8 cellular contexts compared by ENCODE assay signal in the genomic region with DNA sequence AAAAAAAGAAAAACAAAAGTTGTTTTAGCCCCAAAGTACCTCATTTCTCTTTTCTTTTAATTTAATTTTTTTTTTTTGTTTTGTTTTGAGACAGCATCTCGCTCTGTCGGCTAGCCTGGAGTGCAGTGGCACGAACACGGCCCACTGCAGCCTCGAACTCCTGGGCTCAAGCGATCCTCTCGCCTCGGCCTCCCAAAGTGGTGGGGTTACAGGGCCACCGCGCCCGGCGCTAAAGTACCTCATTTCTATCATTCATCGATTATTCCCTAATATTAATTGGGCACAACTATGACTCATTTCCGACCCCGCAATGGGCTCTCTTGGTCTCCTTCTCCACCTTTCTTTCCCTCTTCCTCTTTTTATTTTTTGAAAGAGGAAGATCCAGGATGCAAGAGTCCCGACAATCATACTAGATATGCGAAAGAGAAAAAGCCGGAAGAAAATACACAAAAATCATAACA. TPM values are rescaled to one million over a fixed set of nuclear protein-coding genes. Genes with fewer than 3 reads are reported as not detected.
DNase-seq lines count a peak whose midpoint lies in the region; ATAC-seq and TF ChIP-seq lines count a peak whose summit lies in the region.

No MANE protein-coding gene starts in this region.

- H3K4me1 Mint-ChIP-seq in T-helper 17 cell = peaks cover 44% of the 10 kb centered on the region

- H3K36me3 ChIP-seq in SK-N-SH (replicated peaks in 1 of 2; ENCODE audit: control insufficient read depth in 1 of 2, insufficient read depth in 2 of 2, low read length in 1 of 2) (no peaks in the 10 kb centered on the region), spleen (peaks cover 0 to 9% (median 5%) of the 10 kb centered on the region in 6 donors)

- no peak for DNase-seq in SK-N-SH
- no peak for DNase-seq in T-helper 17 cell
- DNase-seq in fibroblast of villous mesenchyme (ENCODE audit: low read depth) = no peak
- DNase-seq in spleen = no peak
- no peak for DNase-seq in activated gamma-delta T cell (lab: John Stamatoyannopoulos, UW)
- DNase-seq in NCI-H82 (lab: John Stamatoyannopoulos, UW) = no peak
- DNase-seq in NCI-H146 treated with DMSO at 0.1 percent for 48 hours (lab: John Stamatoyannopoulos, UW; ENCODE audit: unreplicated experiment) = no peak

- no peak for TF ChIP-seq POLR2A in spleen (IDR thresholded peaks at IDR 0.05)

- H3K36me3 Mint-ChIP-seq in T-helper 17 cell (ENCODE audit: low read depth) = peaks cover 2% of the 10 kb centered on the region

- H3K4me3 ChIP-seq in SK-N-SH (ENCODE audit: low read depth in 2 of 2, low read length in 1 of 2) (peak overlapping the region; percentile 54 to 62), fibroblast of villous mesenchyme (ENCODE audit: low read depth, low read length) (peak overlapping the region; percentile 72), spleen (peak overlapping the region; percentile 49 to 81 (median 53))

- H3F3A ChIP-seq in SK-N-SH (replicated peaks; ENCODE audit: insufficient read depth) = peaks cover 7% of the 10 kb centered on the region

- H3K9me2 ChIP-seq in SK-N-SH = no peaks in the 10 kb centered on the region

- peak overlapping the region; percentile 99 for H2AFZ ChIP-seq in SK-N-SH (ENCODE audit: low read depth)

- peak overlapping the region; percentile 96 for H3K4me3 Mint-ChIP-seq in T-helper 17 cell

- TF ChIP-seq CTCF in SK-N-SH (IDR thresholded peaks at IDR 0.05) (no peak), fibroblast of villous mesenchyme (IDR thresholded peaks at IDR 0.05; ENCODE audit: insufficient read depth, low read depth, low read length) (no peak), spleen (IDR thresholded peaks at IDR 0.05 in 8 of 11, conservative IDR thresholded peaks at IDR 0.05 in 3 of 11) (no peak)

- no peaks in the 10 kb centered on the region for H3K27me3 Mint-ChIP-seq in T-helper 17 cell

- H3K27ac ChIP-seq in SK-N-SH (ENCODE audit: low read depth in 2 of 2, low read length in 1 of 2) (peak overlapping the region; percentile 65 to 87; a peak in 3 of 4 replicates), spleen (peak overlapping the region; percentile 91 to 97 (median 92))

- H3K9me3 ChIP-seq in SK-N-SH (no peaks in the 10 kb centered on the region), T-helper 17 cell (ENCODE audit: control insufficient read depth, low read length, poor library complexity, severe bottlenecking) (no peaks in the 10 kb centered on the region), spleen (no peaks in the 10 kb centered on the region)

- no peak for TF ChIP-seq RAD21 in SK-N-SH (IDR thresholded peaks at IDR 0.05; ENCODE audit: low read length)

- CTCF ChIA-PET in SK-N-SH (lab: Yijun Ruan, JAX) = interaction anchor here (0.8 to 1.1 kb wide), 2 partner anchors 131 to 136 kb away, joined by 3 read pairs; no protein-coding TSS in a partner anchor

- intact Hi-C loops in spleen (cut with DNase I; ENCODE audit: low total_unique reads) = no loop called here

- H3K27me3 ChIP-seq in SK-N-SH (ENCODE audit: insufficient read depth) (no peaks in the 10 kb centered on the region; the same call in 1 of the 2 replicates), spleen (replicated peaks in 1 of 7) (no peaks in the 10 kb centered on the region)

- POLR2A ChIA-PET in SK-N-SH (lab: Yijun Ruan, JAX) = interaction anchor here (1.4 kb wide), 1 partner anchor 13 kb away, joined by 6 read pairs; the partner anchor contains the start of gene TMEM134

- peak overlapping the region; percentile 55 for H3K9ac ChIP-seq in SK-N-SH

- H3K27ac Mint-ChIP-seq in T-helper 17 cell = peak overlapping the region; percentile 99

- WGBS in SK-N-SH (ENCODE audit: low lambda C conversion rate) = 32% methylated on average over 18 of the region's 18 CpGs
- WGBS in spleen, 5 donors = 28 to 33% (median 30%) methylated on average over 18 of the region's 18 CpGs

- peak overlapping the region; percentile 79 for H3K4me2 ChIP-seq in SK-N-SH

- TF ChIP-seq EP300 in SK-N-SH (IDR thresholded peaks at IDR 0.05; ENCODE audit: borderline replicate concordance in 1 of 2, low read depth in 1 of 2, low read length in 1 of 2) = no peak

- peaks cover 6 to 17% of the 10 kb centered on the region in 2 experiments; a peak in 3 of 4 replicates for H3K4me1 ChIP-seq in SK-N-SH (ENCODE audit: control insufficient read depth in 1 of 2, insufficient read depth in 2 of 2, low read depth in 1 of 2, low read length in 1 of 2)
- peaks cover 31 to 52% (median 49%) of the 10 kb centered on the region in 6 donors for H3K4me1 ChIP-seq in spleen

- H4K20me1 ChIP-seq in SK-N-SH (ENCODE audit: insufficient read depth) = no peaks in the 10 kb centered on the region

- ATAC-seq in SK-N-SH treated with all-trans-retinoic acid at 6 μM for 48 hours (no peak), T-helper 17 cell (no peak)

- peaks cover 25% of the 10 kb centered on the region for H3K79me2 ChIP-seq in SK-N-SH (ENCODE audit: insufficient read depth)

TF ChIP-seq in SK-N-SH, 30 proteins besides CTCF, POLR2A, EP300 and RAD21:
- TF ChIP-seq NFIC (IDR thresholded peaks at IDR 0.05; ENCODE audit: borderline replicate concordance) = no peak
- no peak for TF ChIP-seq TEAD4 (IDR thresholded peaks at IDR 0.05; ENCODE audit: borderline replicate concordance, insufficient read depth)
- TF ChIP-seq FOXJ3 (CRISPR knock-in tag; IDR thresholded peaks at IDR 0.05) = no peak
- no peak for TF ChIP-seq TAF1 (IDR thresholded peaks at IDR 0.05; ENCODE audit: borderline replicate concordance, low read depth, low read length)
- no peak for TF ChIP-seq RCOR1 (IDR thresholded peaks at IDR 0.05; ENCODE audit: low read length)

TF ChIP-seq in SK-N-SH treated with all-trans-retinoic acid at 6 μM for 48 hours, 23 proteins besides CTCF, POLR2A, EP300 and RAD21:
- TF ChIP-seq RARB (CRISPR knock-in tag; IDR thresholded peaks at IDR 0.05) = no peak

RNA-seq across cellular contexts. Expression of gene AIP, which starts 0.5 kb away (rescaled TPM):
- polyA plus RNA-seq in SK-N-SH (2012; rRNA removed) (192 and 207 TPM in 2 replicates), spleen (100 to 1,000 TPM; 135 to 146 (median 141) TPM)
- polyA plus RNA-seq in SK-N-SH (2012; cell fraction: cytosol; rRNA removed) = 112 and 149 TPM in 2 replicates
- 125 and 141 TPM in 2 replicates for polyA plus RNA-seq in SK-N-SH (2012; cell fraction: nucleus; rRNA removed)
- total RNA-seq in T-helper 17 cell (100 to 1,000 TPM in 1 of 2 donors, 10 to 100 TPM in 1; 98.3 to 109 TPM), fibroblast of villous mesenchyme (42.7 and 55.1 TPM in 2 replicates), spleen (10 to 100 TPM; 72.2 to 95.8 (median 88.1) TPM)

RNA-seq across cellular contexts. Expression of gene TMEM134, which starts 13.3 kb away (rescaled TPM):
- polyA plus RNA-seq in SK-N-SH (2012; rRNA removed) (132 and 135 TPM in 2 replicates), spleen (100 to 1,000 TPM in 1 of 3 donors, 10 to 100 TPM in 2; 94.6 to 123 (median 95.1) TPM)
- 90.4 and 111 TPM in 2 replicates for polyA plus RNA-seq in SK-N-SH (2012; cell fraction: cytosol; rRNA removed)
- polyA plus RNA-seq in SK-N-SH (2012; cell fraction: nucleus; rRNA removed) = 166 and 231 TPM in 2 replicates
- total RNA-seq in T-helper 17 cell (10 to 100 TPM; 48.7 to 65.6 TPM), fibroblast of villous mesenchyme (18.4 and 18.6 TPM in 2 replicates), spleen (100 to 1,000 TPM in 3 of 7 donors, 10 to 100 TPM in 4; 48.5 to 192 (median 66.6) TPM)

RNA-seq across cellular contexts. Expression of gene PITPNM1, which starts 22.9 kb away (rescaled TPM):
- polyA plus RNA-seq in SK-N-SH (2012; rRNA removed) (24.2 and 24.4 TPM in 2 replicates), spleen (10 to 100 TPM; 17.8 to 67.0 (median 29.2) TPM)
- 6.8 and 11.2 TPM in 2 replicates for polyA plus RNA-seq in SK-N-SH (2012; cell fraction: cytosol; rRNA removed)
- polyA plus RNA-seq in SK-N-SH (2012; cell fraction: nucleus; rRNA removed) = 85.1 and 94.3 TPM in 2 replicates
- total RNA-seq in T-helper 17 cell (100 to 1,000 TPM; 109 to 121 TPM), fibroblast of villous mesenchyme (21.9 and 22.9 TPM in 2 replicates), spleen (10 to 100 TPM; 42.5 to 86.9 (median 74.9) TPM)

RNA-seq across cellular contexts. Expression of gene CDK2AP2, which starts 25.7 kb away (rescaled TPM):
- 32.8 and 47.9 TPM in 2 replicates for polyA plus RNA-seq in SK-N-SH (2012; rRNA removed)
- polyA plus RNA-seq in SK-N-SH (2012; cell fraction: cytosol; rRNA removed) = 18.5 and 30.3 TPM in 2 replicates
- polyA plus RNA-seq in SK-N-SH (2012; cell fraction: nucleus; rRNA removed) = 61.4 and 65.8 TPM in 2 replicates
- 10 to 100 TPM; 33.8 to 45.6 TPM for total RNA-seq in T-helper 17 cell
- total RNA-seq in fibroblast of villous mesenchyme = 13.5 and 16.8 TPM in 2 replicates
- 10 to 100 TPM; 32.9 to 49.9 (median 40.9) TPM for total RNA-seq in spleen
- 10 to 100 TPM; 35.6 to 57.1 (median 51.0) TPM for polyA plus RNA-seq in spleen

RNA-seq across cellular contexts. Expression of gene CABP4, which starts 27.2 kb away (rescaled TPM):
- polyA plus RNA-seq in SK-N-SH (2012; rRNA removed) = not detected in 2 replicates
- not detected in 2 replicates for polyA plus RNA-seq in SK-N-SH (2012; cell fraction: cytosol; rRNA removed)
- polyA plus RNA-seq in SK-N-SH (2012; cell fraction: nucleus; rRNA removed) = not detected in 2 replicates
- 10 to 100 TPM in 1 of 2 donors, 1 to 10 TPM in 1; 7.5 to 12.1 TPM for total RNA-seq in T-helper 17 cell
- not detected in 2 replicates for total RNA-seq in fibroblast of villous mesenchyme
- 10 to 100 TPM; 12.7 to 27.3 (median 21.3) TPM for total RNA-seq in spleen
- 1 to 10 TPM; 2.6 to 6.2 (median 3.0) TPM for polyA plus RNA-seq in spleen
